Comparison of ENCODE assay signal across 9 cellular contexts in genomic region chrX:10722804-10723364, GRCh38.
A peak's percentile ranks its signal among the peaks of the same experiment; 100 is the strongest.
DNase-seq lines count a peak whose midpoint lies in the region; ATAC-seq, FAIRE-seq and TF ChIP-seq lines count a peak whose summit lies in the region.
"Had no signal": no experiment of that assay in that cellular context is flagged by ENCODE, and none has a peak within 500 bp of the region (broad histone marks: within the 10 kb centered on the region; RNA-seq: fewer than 3 reads in every experiment).

No MANE protein-coding gene starts in this region.

- H3K27me3 ChIP-seq in BJ (ENCODE audit: control insufficient read depth, insufficient read depth, low read length) (no peaks in the 10 kb centered on the region), SK-N-SH (ENCODE audit: insufficient read depth) (no peaks in the 10 kb centered on the region), right lobe of liver (no peaks in the 10 kb centered on the region)

- H3K79me2 ChIP-seq in SK-N-SH (ENCODE audit: insufficient read depth): no peaks in the 10 kb centered on the region

- no peak overlapping the region for H3K4me3 ChIP-seq in BJ (ENCODE audit: low read depth, low read length)
- no peak overlapping the region for H3K4me3 ChIP-seq in SK-N-SH (ENCODE audit: low read depth in 2 of 2, low read length in 1 of 2)
- peak overlapping the region; percentile 9 for H3K4me3 ChIP-seq in choroid plexus epithelial cell (ENCODE audit: low read depth, low read length)
- H3K4me3 ChIP-seq in right lobe of liver: no peak overlapping the region
- H3K4me3 ChIP-seq: SK-N-MC had no signal

- no peaks in the 10 kb centered on the region for H4K20me1 ChIP-seq in SK-N-SH (ENCODE audit: insufficient read depth)

- intact Hi-C loops in right lobe of liver (cut with DNase I): no loop called here

- ATAC-seq in right lobe of liver: peak; percentile 77 to 90 (median 86)
- ATAC-seq in stimulated activated naive CD8-positive, alpha-beta T cell treated with anti-CD3 and anti-CD28 coated beads, Interleukin-15, Interleukin-2, amounts not matched to agents 100 U/mL and 50 U/mL, for 24 hours: no peak

- 14% methylated on average over 6 of the region's 6 CpGs for WGBS in SK-N-SH (ENCODE audit: low lambda C conversion rate)
- 15% methylated on average over 6 of the region's 6 CpGs for WGBS in right lobe of liver (ENCODE audit: insufficient coverage, low coverage, low lambda C conversion rate, missing lambda C conversion rate)

- peak; percentile 94 for FAIRE-seq in GM12891 (lab: Jason Lieb, UNC)

- no peaks in the 10 kb centered on the region for H3K36me3 ChIP-seq in BJ (ENCODE audit: control insufficient read depth, insufficient read depth, low read length)
- H3K36me3 ChIP-seq in SK-N-SH (replicated peaks in 1 of 2; ENCODE audit: control insufficient read depth in 1 of 2, insufficient read depth in 2 of 2, low read length in 1 of 2): no peaks in the 10 kb centered on the region
- no peaks in the 10 kb centered on the region for H3K36me3 ChIP-seq in right lobe of liver

- no peaks in the 10 kb centered on the region for H3K9me2 ChIP-seq in SK-N-SH

- TF ChIP-seq POLR2A in GM12891 (IDR thresholded peaks at IDR 0.05; ENCODE audit: low read depth, low read length) (no peak), right lobe of liver (IDR thresholded peaks at IDR 0.05) (no peak)

- no peak overlapping the region for H2AFZ ChIP-seq in SK-N-SH (ENCODE audit: low read depth)

- no peak overlapping the region for H3K4me2 ChIP-seq in SK-N-SH

- peak; percentile 80 for TF ChIP-seq RAD21 in SK-N-SH (IDR thresholded peaks at IDR 0.05; ENCODE audit: low read length)

- H3K4me1 ChIP-seq in SK-N-SH (ENCODE audit: control insufficient read depth in 1 of 2, insufficient read depth in 2 of 2, low read depth in 1 of 2, low read length in 1 of 2): no peaks in the 10 kb centered on the region
- H3K4me1 ChIP-seq in right lobe of liver: no peaks in the 10 kb centered on the region

- POLR2A ChIA-PET in BJ (lab: Charles Lee): no interaction called here
- POLR2A ChIA-PET in SK-N-SH (lab: Yijun Ruan, JAX): no interaction called here

- no peak overlapping the region for H3K9ac ChIP-seq in SK-N-SH

- TF ChIP-seq CTCF in BJ (IDR thresholded peaks at IDR 0.05; ENCODE audit: insufficient read depth, low read depth, low read length): peak; percentile 66
- TF ChIP-seq CTCF in SK-N-SH (IDR thresholded peaks at IDR 0.05): peak; percentile 90
- TF ChIP-seq CTCF in choroid plexus epithelial cell (conservative IDR thresholded peaks at IDR 0.05; ENCODE audit: low read depth, low read length): peak; percentile 75
- TF ChIP-seq CTCF in right lobe of liver (IDR thresholded peaks at IDR 0.05): peak; percentile 74 to 86 (median 78)

- no peak overlapping the region for H3K27ac ChIP-seq in SK-N-SH (ENCODE audit: low read depth in 2 of 2, low read length in 1 of 2)
- no peak overlapping the region for H3K27ac ChIP-seq in right lobe of liver
- H3K27ac ChIP-seq: SK-N-MC had no signal

- DNase-seq in BJ (ENCODE audit: low read depth) (no peak), GM12891 (ENCODE audit: insufficient read length, low spot score) (peak; percentile 11), HuH-7 (ENCODE audit: low spot score) (peak; percentile 30), SK-N-SH (peak; percentile 65), choroid plexus epithelial cell (ENCODE audit: low read depth) (peak; percentile 78), right lobe of liver (peak in 1 of 3 donors; percentile 51), DMS79 (lab: John Stamatoyannopoulos, UW) (no peak)
- peak; percentile 31 for DNase-seq in stimulated activated naive CD8-positive, alpha-beta T cell treated with anti-CD3 and anti-CD28 coated beads, Interleukin-15, Interleukin-2, amounts not matched to agents 100 U/mL and 50 U/mL, for 24 hours

- no peak for TF ChIP-seq EP300 in SK-N-SH (IDR thresholded peaks at IDR 0.05; ENCODE audit: borderline replicate concordance in 1 of 2, low read depth in 1 of 2, low read length in 1 of 2)

- CTCF ChIA-PET in BJ (lab: Yijun Ruan, JAX): interaction anchor here (0.8 to 1.8 kb wide), 10 partner anchors 9 to 534 kb away, joined by 3 to 11 read pairs (median 4); no protein-coding TSS in a partner anchor
- CTCF ChIA-PET in SK-N-SH (lab: Yijun Ruan, JAX): interaction anchor here (0.7 to 4.4 kb wide), 31 partner anchors 8 to 545 kb away, joined by 3 to 63 read pairs (median 5); partner anchors contain the start of gene MID1

- no peaks in the 10 kb centered on the region for H3K9me3 ChIP-seq in SK-N-SH
- no peaks in the 10 kb centered on the region for H3K9me3 ChIP-seq in right lobe of liver

- H3F3A ChIP-seq in SK-N-SH (replicated peaks; ENCODE audit: insufficient read depth): no peaks in the 10 kb centered on the region

TF ChIP-seq in GM12891, 5 proteins besides CTCF, POLR2A, EP300 and RAD21:
- TF ChIP-seq SPI1 (IDR thresholded peaks at IDR 0.05; ENCODE audit: low read depth, low read length): no peak
- TF ChIP-seq TAF1 (IDR thresholded peaks at IDR 0.05; ENCODE audit: low read depth, low read length): no peak

TF ChIP-seq in SK-N-SH, 30 proteins besides CTCF, POLR2A, EP300 and RAD21:
- peak; percentile 67 for TF ChIP-seq SMC3 (IDR thresholded peaks at IDR 0.05; ENCODE audit: low read depth, low read length)
- no peak for TF ChIP-seq USF1 (IDR thresholded peaks at IDR 0.05; ENCODE audit: borderline replicate concordance, low read depth)

Comparison
In these comparisons a context has a peak if more than half of its experiments do, and no peak if none do; other contexts are left out.
1. DNase-seq: peak in GM12891 (single experiment), HuH-7 (single experiment), SK-N-SH (single experiment), choroid plexus epithelial cell (single experiment) and stimulated activated naive CD8-positive, alpha-beta T cell treated with anti-CD3 and anti-CD28 coated beads, Interleukin-15, Interleukin-2, amounts not matched to agents 100 U/mL and 50 U/mL, for 24 hours (single experiment); none in BJ (single experiment) and DMS79 (single experiment).
2. Peak in every context shown above with its lines, with median percentiles within 50 percentile points of each other: CTCF ChIP-seq.